In the genomic region with DNA sequence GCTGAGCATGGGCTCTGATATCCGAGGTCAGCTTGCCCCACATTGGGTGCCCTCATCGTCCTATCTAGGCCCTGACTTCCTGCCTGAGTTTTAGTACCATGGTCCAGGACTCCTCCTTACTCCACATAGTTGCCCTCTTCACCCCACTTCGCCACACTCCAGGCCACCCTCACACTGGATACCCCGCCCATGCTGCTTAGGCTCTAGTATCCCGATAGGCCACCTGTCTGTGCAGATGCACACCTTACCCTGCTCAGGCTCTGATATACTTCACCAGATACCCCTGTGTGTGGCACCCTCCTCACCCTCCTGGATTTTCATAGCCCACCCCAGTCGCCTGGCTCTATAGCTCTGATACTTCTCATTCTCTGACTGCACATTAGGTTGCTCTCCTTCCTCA, we compare ENCODE assay signal across 33 cellular contexts.
"Had no signal": no experiment of that assay in that cellular context is flagged by ENCODE, and none has a peak within 500 bp of the region (broad histone marks: within the 10 kb centered on the region; RNA-seq: fewer than 3 reads in every experiment).

No MANE protein-coding gene starts in this region.

- DNase-seq: activated B cell treated with CpG ODN at 0.5 μM for 24 hours; activated CD4-positive, alpha-beta memory T cell treated with anti-CD3 and anti-CD28 coated beads for 36 hours; activated CD4-positive, alpha-beta T cell treated with anti-CD3 and anti-CD28 coated beads for 4 hours; activated CD4-positive, alpha-beta T cell treated with anti-CD3 and anti-CD28 coated beads, Interleukin-2, amount 50 U/mL, for 1 hour; activated CD4-positive, CD25-positive, alpha-beta regulatory T cell treated with anti-CD3 and anti-CD28 coated beads, Interleukin-2, amount 50 U/mL, for 72 hours; activated CD8-positive, alpha-beta memory T cell treated with anti-CD3 and anti-CD28 coated beads, Interleukin-2, amount 50 U/mL, for 4 hours; activated effector memory CD4-positive, alpha-beta T cell treated with Interleukin-2 at 50 U/mL for 16 hours; activated naive CD4-positive, alpha-beta T cell treated with anti-CD3 and anti-CD28 coated beads, Interleukin-2, amount 10 ng/mL, durations not matched to agents 7 days and 5 days; activated naive CD8-positive, alpha-beta T cell treated with anti-CD3 and anti-CD28 coated beads, Interleukin-2, amount 50 U/mL, for 24 hours; activated T-cell treated with anti-CD3 and anti-CD28 coated beads for 4 hours; activated T-cell treated with anti-CD3 and anti-CD28 coated beads, Interleukin-2, amount 50 U/mL, for 4 hours; anterior cingulate cortex; brain microvascular endothelial cell; Kasumi-1; KG1; MG63; NCI-H1048; NCI-H1436 treated with DMSO at 0.1 percent for 48 hours; NCI-H1694 treated with DMSO at 0.1 percent for 48 hours; NCI-H2029; NCI-H510A; NCI-H526; NCI-H748 treated with DMSO at 0.1 percent for 48 hours; NK-92 treated with Interleukin-12 subunit alpha and Interleukin-12 subunit beta, amount 100 ng/mL, for 24 hours; PC-9; SW 1271; T-helper 1 cell; T-helper 2 cell; T-helper 9 cell had no signal

- ATAC-seq: activated naive CD8-positive, alpha-beta T cell treated with anti-CD3 and anti-CD28 coated beads, Interleukin-2, amount 50 U/mL, for 24 hours; activated T-cell treated with anti-CD3 and anti-CD28 coated beads, Interleukin-2, amount 50 U/mL, for 4 hours; Right ventricle myocardium inferior had no signal

- H3K36me3 Mint-ChIP-seq: activated CD4-positive, alpha-beta memory T cell treated with anti-CD3 and anti-CD28 coated beads for 36 hours; activated naive CD4-positive, alpha-beta T cell treated with anti-CD3 and anti-CD28 coated beads, Interleukin-2, amount 10 ng/mL, durations not matched to agents 7 days and 5 days; activated naive CD8-positive, alpha-beta T cell had no signal

- H3K9me3 Mint-ChIP-seq: activated CD4-positive, alpha-beta memory T cell treated with anti-CD3 and anti-CD28 coated beads for 36 hours had no signal

- H3K9me3 ChIP-seq: MG63 had no signal

- H3K4me3 ChIP-seq: MG63, PC-9 had no signal

- H3K4me2 ChIP-seq: PC-9 had no signal

- H3K4me1 Mint-ChIP-seq: activated B cell treated with CpG ODN at 0.5 μM for 24 hours; activated naive CD4-positive, alpha-beta T cell treated with anti-CD3 and anti-CD28 coated beads, Interleukin-2, amount 10 ng/mL, durations not matched to agents 7 days and 5 days; activated naive CD8-positive, alpha-beta T cell treated with anti-CD3 and anti-CD28 coated beads, Interleukin-2, amount 50 U/mL, for 24 hours had no signal

- H3K27ac Mint-ChIP-seq: activated B cell treated with CpG ODN at 0.5 μM for 24 hours; activated CD4-positive, alpha-beta memory T cell treated with anti-CD3 and anti-CD28 coated beads for 36 hours; activated naive CD4-positive, alpha-beta T cell treated with anti-CD3 and anti-CD28 coated beads, Interleukin-2, amount 10 ng/mL, durations not matched to agents 7 days and 5 days; activated naive CD8-positive, alpha-beta T cell; activated naive CD8-positive, alpha-beta T cell treated with anti-CD3 and anti-CD28 coated beads, Interleukin-2, amount 50 U/mL, for 24 hours had no signal

- H2AFZ ChIP-seq: PC-9 had no signal

- H3K27me3 Mint-ChIP-seq: activated B cell treated with CpG ODN at 0.5 μM for 24 hours; activated naive CD4-positive, alpha-beta T cell treated with anti-CD3 and anti-CD28 coated beads, Interleukin-2, amount 10 ng/mL, durations not matched to agents 7 days and 5 days had no signal

- H3K27me3 ChIP-seq: brain microvascular endothelial cell, MG63 had no signal

- H3K27ac ChIP-seq: brain microvascular endothelial cell, PC-9, RWPE1, VCaP had no signal

- H3K36me3 ChIP-seq: brain microvascular endothelial cell, MG63 had no signal

- H3K4me3 Mint-ChIP-seq: activated B cell treated with CpG ODN at 0.5 μM for 24 hours; activated CD4-positive, alpha-beta memory T cell treated with anti-CD3 and anti-CD28 coated beads for 36 hours; activated naive CD4-positive, alpha-beta T cell treated with anti-CD3 and anti-CD28 coated beads, Interleukin-2, amount 10 ng/mL, durations not matched to agents 7 days and 5 days; activated naive CD8-positive, alpha-beta T cell; activated naive CD8-positive, alpha-beta T cell treated with anti-CD3 and anti-CD28 coated beads, Interleukin-2, amount 50 U/mL, for 24 hours; activated T-cell treated with anti-CD3 and anti-CD28 coated beads, Interleukin-2, amount 50 U/mL, for 4 hours had no signal
